16 cellular contexts compared by ENCODE assay signal in the genomic region with DNA sequence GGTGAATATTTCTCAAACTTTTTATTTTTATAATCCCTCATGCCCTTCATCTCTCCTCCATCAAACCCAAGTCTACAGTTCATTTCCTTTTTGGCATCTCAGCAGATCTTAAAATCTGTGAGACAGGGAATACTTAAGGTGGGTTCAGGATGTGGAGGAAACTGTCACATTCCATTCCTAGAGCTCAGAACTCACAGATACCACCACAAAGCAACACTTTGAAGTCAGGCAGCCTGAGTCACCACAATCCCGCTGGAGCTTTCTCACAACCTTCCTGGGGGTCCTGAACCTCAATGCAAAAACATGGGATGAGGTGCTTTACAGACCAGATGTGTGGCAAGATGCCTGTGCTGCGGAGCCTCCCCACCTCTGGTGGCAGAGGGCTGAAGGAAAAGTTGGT.
A peak's percentile ranks its signal among the peaks of the same experiment; 100 is the strongest.
DNase-seq lines count a peak whose midpoint lies in the region; FAIRE-seq and TF ChIP-seq lines count a peak whose summit lies in the region.
"Had no signal": no experiment of that assay in that cellular context is flagged by ENCODE, and none has a peak within 500 bp of the region (broad histone marks: within the 10 kb centered on the region; RNA-seq: fewer than 3 reads in every experiment).

No MANE protein-coding gene starts in this region.

- no peak overlapping the region for H3K4me3 ChIP-seq in mammary epithelial cell (replicated peaks in 1 of 3; ENCODE audit: insufficient read depth in 1 of 3, low read depth in 2 of 3, low read length in 3 of 3)
- H3K4me3 ChIP-seq in Peyer's patch, result no peak overlapping the region
- H3K4me3 ChIP-seq: SJCRH30, uterus had no signal

- H3K9ac ChIP-seq in mammary epithelial cell (ENCODE audit: insufficient read depth, low read length), result no peak overlapping the region

- FAIRE-seq in HTR-8/SVneo (lab: Jason Lieb, UNC), result no peak
- FAIRE-seq: islet of Langerhans had no signal

- H3K27ac ChIP-seq in mammary epithelial cell (ENCODE audit: insufficient read depth, low read depth, low read length) (peak overlapping the region; percentile 84), Peyer's patch (no peak overlapping the region)
- H3K27ac ChIP-seq: uterus had no signal

- TF ChIP-seq CTCF in mammary epithelial cell (conservative IDR thresholded peaks at IDR 0.05 in 1 of 2, IDR thresholded peaks at IDR 0.05 in 1 of 2; ENCODE audit: extremely low read depth in 1 of 2, insufficient read depth in 1 of 2, low read depth in 1 of 2, low read length in 2 of 2) (no peak), Peyer's patch (IDR thresholded peaks at IDR 0.05) (no peak)

- BruUV-seq in mammary epithelial cell (replicated peaks; lab: Mats Ljungman, UMichigan), result no TSS peak

- H3K4me1 ChIP-seq in mammary epithelial cell (ENCODE audit: insufficient read depth, low read length) (peaks cover 27% of the 10 kb centered on the region), Peyer's patch (no peaks in the 10 kb centered on the region)
- H3K4me1 ChIP-seq: uterus had no signal

- CTCF ChIA-PET in mammary epithelial cell (lab: Charles Lee; ENCODE audit: low non-redundant PET), result no interaction called here

- DNase-seq in AG08395 (ENCODE audit: low spot score) (peak; percentile 2), HTR-8/SVneo (ENCODE audit: insufficient read length, low spot score) (peak; percentile 19), mammary epithelial cell (peak; percentile 63), kidney glomerular epithelial cell (lab: John Stamatoyannopoulos, UW) (peak; percentile 97), D341Med (ENCODE audit: low spot score) (no peak), GM19238 (ENCODE audit: insufficient read length, low spot score) (no peak), Peyer's patch (no peak)
- no peak for DNase-seq in activated naive CD4-positive, alpha-beta T cell treated with anti-CD3 and anti-CD28 coated beads, Interleukin-2, amount 50 U/mL, for 16 hours
- DNase-seq: activated T-cell treated with anti-CD3 and anti-CD28 coated beads, Interleukin-2, amount 50 U/mL, for 1 hour; erythroblast; natural killer cell; NCI-H1092 treated with DMSO at 0.1 percent for 48 hours; NCI-H774; SJCRH30; uterus had no signal

- in situ Hi-C loops in mammary epithelial cell (cut with MboI; ENCODE audit: low sequenced_read_pairs in 2 of 2), result no loop called here

- no peak overlapping the region for H2AFZ ChIP-seq in mammary epithelial cell (ENCODE audit: low read depth, low read length)

- TF ChIP-seq POLR2A in Peyer's patch (IDR thresholded peaks at IDR 0.05), result no peak

- dilution Hi-C loops in mammary epithelial cell (cut with HindIII; ENCODE audit: low sequenced_read_pairs), result no loop called here

- intact Hi-C loops in mammary epithelial cell (cut with micrococcal nuclease), result no loop called here

- H4K20me1 ChIP-seq in mammary epithelial cell (ENCODE audit: insufficient read depth, low read length), result no peaks in the 10 kb centered on the region

- H3K9me3 ChIP-seq in mammary epithelial cell (replicated peaks; ENCODE audit: insufficient read depth, low read length) (no peaks in the 10 kb centered on the region), Peyer's patch (no peaks in the 10 kb centered on the region)
- H3K9me3 ChIP-seq: SJCRH30, uterus had no signal

- no peaks in the 10 kb centered on the region for H3K79me2 ChIP-seq in mammary epithelial cell (ENCODE audit: insufficient read depth, low read length)

- H3K27me3 ChIP-seq in mammary epithelial cell (ENCODE audit: insufficient read depth, low read length) (no peaks in the 10 kb centered on the region), Peyer's patch (no peaks in the 10 kb centered on the region)
- H3K27me3 ChIP-seq: SJCRH30, uterus had no signal

- H3K36me3 ChIP-seq in mammary epithelial cell (ENCODE audit: insufficient read depth, low read length), result no peaks in the 10 kb centered on the region
- H3K36me3 ChIP-seq in Peyer's patch, result no peaks in the 10 kb centered on the region
- H3K36me3 ChIP-seq: uterus had no signal

- H3K4me2 ChIP-seq in mammary epithelial cell (ENCODE audit: insufficient read depth, low read depth, low read length), result no peak overlapping the region

- 25% methylated on average over 2 of the region's 2 CpGs for WGBS in mammary epithelial cell (ENCODE audit: low coverage, missing lambda C conversion rate)

Comparison
In these comparisons a context has a peak if more than half of its experiments do, and no peak if none do; other contexts are left out.
1. DNase-seq: peak in AG08395 (single experiment), HTR-8/SVneo (single experiment), mammary epithelial cell (single experiment) and kidney glomerular epithelial cell (single experiment); none in activated naive CD4-positive, alpha-beta T cell treated with anti-CD3 and anti-CD28 coated beads, Interleukin-2, amount 50 U/mL, for 16 hours (single experiment), D341Med (single experiment), GM19238 (single experiment) and Peyer's patch (0 of 3).